1 cellular context compared by ENCODE assay signal in the genomic region with DNA sequence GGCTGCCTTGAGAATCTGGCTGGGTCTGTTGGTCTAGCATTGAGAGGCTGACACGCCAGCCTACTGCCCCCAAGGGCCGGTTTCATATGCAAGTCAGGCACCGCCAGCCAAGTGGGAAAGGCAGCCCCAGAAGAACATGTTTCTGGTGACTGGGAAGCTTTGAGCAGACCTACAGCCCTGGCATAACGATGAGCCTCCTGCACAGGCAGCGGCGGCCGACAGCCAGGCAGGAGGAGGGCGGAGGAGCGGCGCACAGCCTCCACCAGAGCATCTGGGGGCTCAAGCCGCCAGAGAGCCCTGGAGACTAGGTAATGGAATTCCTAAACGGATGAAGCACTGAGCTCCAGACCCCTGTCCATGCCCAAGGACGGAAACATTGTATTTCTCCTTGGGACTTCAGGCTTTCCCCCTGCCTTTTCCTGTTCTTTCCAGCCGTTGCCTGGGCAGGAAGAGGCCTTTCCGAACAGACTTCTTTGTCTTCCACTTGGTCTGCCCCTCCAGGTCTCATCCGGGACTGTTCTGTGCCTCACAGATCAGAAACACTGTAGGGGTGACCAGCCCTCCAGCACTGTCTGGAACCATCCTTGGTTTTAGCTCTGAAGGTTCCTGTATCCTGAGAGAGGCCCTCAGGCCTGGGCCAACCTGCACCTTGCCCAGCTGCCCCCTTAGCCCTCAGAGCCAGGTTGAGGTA.
TF ChIP-seq lines count a peak whose summit lies in the region.

No MANE protein-coding gene starts in this region.

TF ChIP-seq in GM23338, 12 proteins besides CTCF, POLR2A, EP300 and RAD21 (continued from another document):
- TF ChIP-seq, protein P1, sequence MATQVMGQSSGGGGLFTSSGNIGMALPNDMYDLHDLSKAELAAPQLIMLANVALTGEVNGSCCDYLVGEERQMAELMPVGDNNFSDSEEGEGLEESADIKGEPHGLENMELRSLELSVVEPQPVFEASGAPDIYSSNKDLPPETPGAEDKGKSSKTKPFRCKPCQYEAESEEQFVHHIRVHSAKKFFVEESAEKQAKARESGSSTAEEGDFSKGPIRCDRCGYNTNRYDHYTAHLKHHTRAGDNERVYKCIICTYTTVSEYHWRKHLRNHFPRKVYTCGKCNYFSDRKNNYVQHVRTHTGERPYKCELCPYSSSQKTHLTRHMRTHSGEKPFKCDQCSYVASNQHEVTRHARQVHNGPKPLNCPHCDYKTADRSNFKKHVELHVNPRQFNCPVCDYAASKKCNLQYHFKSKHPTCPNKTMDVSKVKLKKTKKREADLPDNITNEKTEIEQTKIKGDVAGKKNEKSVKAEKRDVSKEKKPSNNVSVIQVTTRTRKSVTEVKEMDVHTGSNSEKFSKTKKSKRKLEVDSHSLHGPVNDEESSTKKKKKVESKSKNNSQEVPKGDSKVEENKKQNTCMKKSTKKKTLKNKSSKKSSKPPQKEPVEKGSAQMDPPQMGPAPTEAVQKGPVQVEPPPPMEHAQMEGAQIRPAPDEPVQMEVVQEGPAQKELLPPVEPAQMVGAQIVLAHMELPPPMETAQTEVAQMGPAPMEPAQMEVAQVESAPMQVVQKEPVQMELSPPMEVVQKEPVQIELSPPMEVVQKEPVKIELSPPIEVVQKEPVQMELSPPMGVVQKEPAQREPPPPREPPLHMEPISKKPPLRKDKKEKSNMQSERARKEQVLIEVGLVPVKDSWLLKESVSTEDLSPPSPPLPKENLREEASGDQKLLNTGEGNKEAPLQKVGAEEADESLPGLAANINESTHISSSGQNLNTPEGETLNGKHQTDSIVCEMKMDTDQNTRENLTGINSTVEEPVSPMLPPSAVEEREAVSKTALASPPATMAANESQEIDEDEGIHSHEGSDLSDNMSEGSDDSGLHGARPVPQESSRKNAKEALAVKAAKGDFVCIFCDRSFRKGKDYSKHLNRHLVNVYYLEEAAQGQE (IDR thresholded peaks at IDR 0.05; ENCODE audit: unreplicated experiment) = no peak
- no peak for TF ChIP-seq JUNB (IDR thresholded peaks at IDR 0.05; ENCODE audit: unreplicated experiment)
- no peak for TF ChIP-seq ZNF114 (CRISPR knock-in tag; IDR thresholded peaks at IDR 0.05)
- TF ChIP-seq CREB1 (CRISPR knock-in tag; IDR thresholded peaks at IDR 0.05; ENCODE audit: low read depth) = no peak
- no peak for TF ChIP-seq ETS1 (IDR thresholded peaks at IDR 0.05)
- TF ChIP-seq POLR2AphosphoS5 (IDR thresholded peaks at IDR 0.05; ENCODE audit: low read depth) = no peak
- TF ChIP-seq EZH2phosphoT487 (IDR thresholded peaks at IDR 0.05; ENCODE audit: unreplicated experiment) = no peak
- TF ChIP-seq ZNF331 (CRISPR knock-in tag; IDR thresholded peaks at IDR 0.05; ENCODE audit: low read depth) = no peak
- TF ChIP-seq NANOG (IDR thresholded peaks at IDR 0.05; ENCODE audit: borderline replicate concordance) = no peak
